In the genomic region with DNA sequence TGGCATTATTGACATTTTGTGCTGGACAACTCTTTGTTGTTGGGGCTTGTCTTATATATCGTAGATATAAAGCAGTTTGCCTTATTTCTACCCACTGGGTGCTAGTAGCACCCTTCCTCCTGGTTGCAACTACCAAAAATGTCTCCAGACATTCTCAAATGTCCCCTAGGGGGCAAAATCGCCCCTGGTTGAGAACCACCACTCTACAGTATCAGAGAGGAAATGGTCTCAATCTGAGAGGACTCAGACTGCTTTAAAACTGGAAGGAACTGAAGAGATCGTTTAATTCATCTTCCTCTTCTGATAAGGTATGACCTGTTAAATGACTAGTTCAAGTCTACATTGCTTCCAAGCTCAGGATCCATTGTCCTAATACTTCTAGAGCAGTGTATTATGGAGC, we compare ENCODE assay signal across 9 cellular contexts. TPM values are rescaled to one million over a fixed set of nuclear protein-coding genes. Genes with fewer than 3 reads are reported as not detected.
A peak's percentile ranks its signal among the peaks of the same experiment; 100 is the strongest.
DNase-seq lines count a peak whose midpoint lies in the region; ATAC-seq and TF ChIP-seq lines count a peak whose summit lies in the region.
"Had no signal": no experiment of that assay in that cellular context is flagged by ENCODE, and none has a peak within 500 bp of the region (broad histone marks: within the 10 kb centered on the region; RNA-seq: fewer than 3 reads in every experiment).

No MANE protein-coding gene starts in this region.

- H3K4me3 ChIP-seq in SK-N-SH (ENCODE audit: low read depth in 2 of 2, low read length in 1 of 2) (no peak overlapping the region), lower lobe of right lung (no peak overlapping the region), PC-9 (no peak overlapping the region)

- intact Hi-C loops in lower lobe of right lung (cut with DNase I) (no loop called here), PC-9 (cut with micrococcal nuclease; ENCODE audit: unreplicated experiment) (no loop called here)

- 0 out of 2 replicates have a peak, but pooled peaks have one; percentile 14 for TF ChIP-seq RAD21 in SK-N-SH (IDR thresholded peaks at IDR 0.05; ENCODE audit: low read length)

- DNase-seq in SK-N-SH, result no peak
- DNase-seq in SK-MEL-5 (ENCODE audit: low read depth, low spot score), result peak; percentile 32
- no peak for DNase-seq in lower lobe of right lung
- no peak for DNase-seq in HT-29 (ENCODE audit: low spot score)
- no peak for DNase-seq in PC-9

- no peak overlapping the region for H3K9ac ChIP-seq in SK-N-SH

- H3K27me3 ChIP-seq in SK-N-SH (ENCODE audit: insufficient read depth) (no peaks in the 10 kb centered on the region), lower lobe of right lung (ENCODE audit: low read depth) (no peaks in the 10 kb centered on the region), PC-9 (ENCODE audit: insufficient read depth, low read depth) (no peaks in the 10 kb centered on the region)

- no TSS peak for BruUV-seq in PC-9 (replicated peaks; lab: Mats Ljungman, UMichigan)

- ATAC-seq in SK-N-SH treated with all-trans-retinoic acid at 6 μM for 48 hours, result no peak
- ATAC-seq in GM19468 (IDR thresholded peaks at IDR 0.05; ENCODE audit: extremely low read depth, unreplicated experiment), result peak; percentile 21
- no peak for ATAC-seq in lower lobe of right lung
- ATAC-seq in GM18520 (IDR thresholded peaks at IDR 0.05; ENCODE audit: unreplicated experiment), result no peak

- in situ Hi-C loops in SK-MEL-5 (cut with HindIII; ENCODE audit: low pct_unique_long_range_greater_than_20kb, low sequenced_read_pairs), result no loop called here

- H3K79me2 ChIP-seq in SK-N-SH (ENCODE audit: insufficient read depth) (no peaks in the 10 kb centered on the region), PC-9 (ENCODE audit: low read depth) (no peaks in the 10 kb centered on the region)

- H3K9me2 ChIP-seq in SK-N-SH, result no peaks in the 10 kb centered on the region
- no peaks in the 10 kb centered on the region for H3K9me2 ChIP-seq in PC-9 (ENCODE audit: insufficient read depth)

- no peak overlapping the region for H3K4me2 ChIP-seq in SK-N-SH
- no peak overlapping the region for H3K4me2 ChIP-seq in PC-9

- no peak overlapping the region for H2AFZ ChIP-seq in SK-N-SH (ENCODE audit: low read depth)
- no peak overlapping the region for H2AFZ ChIP-seq in PC-9

- 64% methylated on average over 3 of the region's 3 CpGs for WGBS in SK-N-SH (ENCODE audit: low lambda C conversion rate)

- H3K9me3 ChIP-seq in SK-N-SH, result no peaks in the 10 kb centered on the region
- H3K9me3 ChIP-seq in lower lobe of right lung, result no peaks in the 10 kb centered on the region
- no peaks in the 10 kb centered on the region for H3K9me3 ChIP-seq in PC-9 (ENCODE audit: insufficient read depth, low read depth)

- H3K4me1 ChIP-seq in SK-N-SH (ENCODE audit: control insufficient read depth in 1 of 2, insufficient read depth in 2 of 2, low read depth in 1 of 2, low read length in 1 of 2), result peaks cover 0 to under 1% of the 10 kb centered on the region in 2 experiments; a peak in 1 of 4 replicates
- H3K4me1 ChIP-seq in lower lobe of right lung, result peaks cover 12% of the 10 kb centered on the region
- no peaks in the 10 kb centered on the region for H3K4me1 ChIP-seq in PC-9 (replicated peaks; ENCODE audit: insufficient read depth)

- H3K27ac ChIP-seq in SK-N-SH (ENCODE audit: low read depth in 2 of 2, low read length in 1 of 2) (no peak overlapping the region), lower lobe of right lung (no peak overlapping the region), PC-9 (no peak overlapping the region)

- H3K36me3 ChIP-seq in SK-N-SH (replicated peaks in 1 of 2; ENCODE audit: control insufficient read depth in 1 of 2, insufficient read depth in 2 of 2, low read length in 1 of 2), result no peaks in the 10 kb centered on the region
- no peaks in the 10 kb centered on the region for H3K36me3 ChIP-seq in lower lobe of right lung
- no peaks in the 10 kb centered on the region for H3K36me3 ChIP-seq in PC-9 (ENCODE audit: low read depth)

- H3F3A ChIP-seq in SK-N-SH (replicated peaks; ENCODE audit: insufficient read depth), result no peaks in the 10 kb centered on the region
- H3F3A ChIP-seq in PC-9 (ENCODE audit: insufficient read depth, low read depth), result no peaks in the 10 kb centered on the region

- POLR2A ChIA-PET in SK-N-SH (lab: Yijun Ruan, JAX) (no interaction called here), PC-9 (lab: Charles Lee; ENCODE audit: unreplicated experiment) (interaction anchor here (0.5 kb wide), 1 partner anchor 76 kb away, joined by 4 read pairs; no protein-coding TSS in a partner anchor)

- CTCF ChIA-PET in SK-N-SH (lab: Yijun Ruan, JAX), result interaction anchor here (1.3 to 2.1 kb wide), 2 partner anchors 8 to 63 kb away, joined by 3 to 6 read pairs; no protein-coding TSS in a partner anchor
- CTCF ChIA-PET in PC-9 (lab: Charles Lee), result no interaction called here

- H4K20me1 ChIP-seq in SK-N-SH (ENCODE audit: insufficient read depth) (no peaks in the 10 kb centered on the region), PC-9 (ENCODE audit: insufficient read depth) (no peaks in the 10 kb centered on the region)

- no peak for TF ChIP-seq EP300 in SK-N-SH (IDR thresholded peaks at IDR 0.05; ENCODE audit: borderline replicate concordance in 1 of 2, low read depth in 1 of 2, low read length in 1 of 2)

- TF ChIP-seq CTCF in SK-N-SH (IDR thresholded peaks at IDR 0.05) (no peak; the same call in 1 of the 2 replicates), lower lobe of right lung (IDR thresholded peaks at IDR 0.05) (peak; percentile 13), PC-9 (conservative IDR thresholded peaks at IDR 0.05) (no peak)

TF ChIP-seq in SK-N-SH, 30 proteins besides CTCF, POLR2A, EP300 and RAD21 (continues in another document):
- no peak for TF ChIP-seq MXI1 (IDR thresholded peaks at IDR 0.05; ENCODE audit: low read depth, low read length)
- TF ChIP-seq, protein P1, sequence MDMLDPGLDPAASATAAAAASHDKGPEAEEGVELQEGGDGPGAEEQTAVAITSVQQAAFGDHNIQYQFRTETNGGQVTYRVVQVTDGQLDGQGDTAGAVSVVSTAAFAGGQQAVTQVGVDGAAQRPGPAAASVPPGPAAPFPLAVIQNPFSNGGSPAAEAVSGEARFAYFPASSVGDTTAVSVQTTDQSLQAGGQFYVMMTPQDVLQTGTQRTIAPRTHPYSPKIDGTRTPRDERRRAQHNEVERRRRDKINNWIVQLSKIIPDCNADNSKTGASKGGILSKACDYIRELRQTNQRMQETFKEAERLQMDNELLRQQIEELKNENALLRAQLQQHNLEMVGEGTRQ (IDR thresholded peaks at IDR 0.05; ENCODE audit: borderline replicate concordance, low read depth, low read length), result no peak
- no peak for TF ChIP-seq JUND (IDR thresholded peaks at IDR 0.05)
- TF ChIP-seq CHD2 (IDR thresholded peaks at IDR 0.05; ENCODE audit: low read length, partially characterized antibody), result no peak
- TF ChIP-seq, protein P2, sequence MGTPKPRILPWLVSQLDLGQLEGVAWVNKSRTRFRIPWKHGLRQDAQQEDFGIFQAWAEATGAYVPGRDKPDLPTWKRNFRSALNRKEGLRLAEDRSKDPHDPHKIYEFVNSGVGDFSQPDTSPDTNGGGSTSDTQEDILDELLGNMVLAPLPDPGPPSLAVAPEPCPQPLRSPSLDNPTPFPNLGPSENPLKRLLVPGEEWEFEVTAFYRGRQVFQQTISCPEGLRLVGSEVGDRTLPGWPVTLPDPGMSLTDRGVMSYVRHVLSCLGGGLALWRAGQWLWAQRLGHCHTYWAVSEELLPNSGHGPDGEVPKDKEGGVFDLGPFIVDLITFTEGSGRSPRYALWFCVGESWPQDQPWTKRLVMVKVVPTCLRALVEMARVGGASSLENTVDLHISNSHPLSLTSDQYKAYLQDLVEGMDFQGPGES (IDR thresholded peaks at IDR 0.05; ENCODE audit: low read depth, low read length), result no peak
- TF ChIP-seq ELF1 (IDR thresholded peaks at IDR 0.05), result no peak

TF ChIP-seq in SK-N-SH treated with all-trans-retinoic acid at 6 μM for 48 hours, 23 proteins besides CTCF, POLR2A, EP300 and RAD21:
- no peak for TF ChIP-seq ZNF8 (CRISPR knock-in tag; IDR thresholded peaks at IDR 0.05)
- TF ChIP-seq SNAI2 (CRISPR knock-in tag; IDR thresholded peaks at IDR 0.05), result no peak
- no peak for TF ChIP-seq PATZ1 (CRISPR knock-in tag; IDR thresholded peaks at IDR 0.05; ENCODE audit: borderline replicate concordance)
- no peak for TF ChIP-seq OSR1 (CRISPR knock-in tag; IDR thresholded peaks at IDR 0.05)
- no peak for TF ChIP-seq ZFP3 (CRISPR knock-in tag; IDR thresholded peaks at IDR 0.05)
- TF ChIP-seq ZFP30 (CRISPR knock-in tag; IDR thresholded peaks at IDR 0.05), result no peak
- no peak for TF ChIP-seq ZC3H10 (CRISPR knock-in tag; IDR thresholded peaks at IDR 0.05)

RNA-seq across cellular contexts. Expression of gene SH3BGRL2, which starts 14.9 kb away (rescaled TPM):
- 1.4 and 1.6 TPM in 2 replicates for polyA plus RNA-seq in SK-N-SH (2012; rRNA removed)
- polyA plus RNA-seq in SK-N-SH (2012; cell fraction: cytosol; rRNA removed), result 2.5 and 3.3 TPM in 2 replicates
- 0.73 and 1.1 TPM in 2 replicates for polyA plus RNA-seq in SK-N-SH (2012; cell fraction: nucleus; rRNA removed)
- total RNA-seq in SK-MEL-5 (2014; rRNA removed; shearing (Covaris generic)), result 0.98 and 1.0 TPM in 2 replicates
- 1.1 and 1.5 TPM in 2 replicates for polyA plus RNA-seq in SK-MEL-5 (2015; cell fraction: cytosol; rRNA removed)
- polyA plus RNA-seq in SK-MEL-5 (2015; cell fraction: nucleus; rRNA removed), result 0.09 and 0.44 TPM in 2 replicates
- total RNA-seq in lower lobe of right lung (28.9 TPM), PC-9 (2021) (24.2 and 27.4 TPM in 2 replicates)
- 17.6 and 19.2 TPM in 2 replicates for total RNA-seq in HT-29 (2014; rRNA removed; shearing (Covaris generic))
- total RNA-seq: B cell had no signal
